8 cellular contexts compared by ENCODE assay signal in the genomic region with DNA sequence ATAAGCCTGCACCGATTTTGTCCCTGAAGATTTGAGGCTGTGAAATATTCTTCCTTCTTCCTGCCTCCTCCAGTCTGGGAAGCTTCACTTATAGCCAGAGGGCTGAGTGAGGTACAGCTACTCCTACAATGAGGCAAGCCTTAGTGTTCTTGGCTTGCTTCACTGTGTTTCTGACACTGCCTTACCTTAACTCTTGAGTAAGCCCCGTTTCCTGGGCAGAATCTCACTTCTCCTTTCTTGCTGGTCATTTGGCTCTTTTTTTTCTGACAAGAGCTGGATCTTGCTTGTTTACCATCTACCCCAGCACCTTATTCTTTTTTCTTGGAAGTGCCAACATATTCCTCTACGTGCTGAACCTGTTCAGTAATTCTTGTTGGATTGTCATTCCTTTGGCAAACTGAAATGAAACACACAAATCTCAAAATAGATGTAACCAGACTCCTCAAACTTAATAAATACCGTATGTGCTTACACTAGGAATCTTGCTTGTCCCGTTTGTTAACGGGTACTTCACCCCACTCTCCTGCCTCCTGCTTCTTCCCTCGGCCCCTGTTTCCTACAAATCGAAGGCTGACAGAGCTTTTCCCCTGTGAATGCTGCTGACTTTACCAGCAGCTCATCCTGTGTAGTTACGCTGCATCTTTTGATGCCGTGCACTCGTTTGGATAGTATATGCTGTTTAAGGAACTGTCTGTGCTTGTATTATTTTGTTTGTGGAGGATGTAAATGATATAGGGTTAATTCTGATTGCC.
A peak's percentile ranks its signal among the peaks of the same experiment; 100 is the strongest.
DNase-seq lines count a peak whose midpoint lies in the region; ATAC-seq, FAIRE-seq and TF ChIP-seq lines count a peak whose summit lies in the region.

No MANE protein-coding gene starts in this region.

- 92% methylated on average over 11 of the region's 11 CpGs for WGBS in HepG2 (ENCODE audit: low lambda C conversion rate)

- BruUV-seq in HepG2 (replicated peaks; lab: Mats Ljungman, UMichigan) = no TSS peak

- H3K4me3 Mint-ChIP-seq in effector memory CD8-positive, alpha-beta T cell = no peak overlapping the region

- peaks cover 2 to 5% of the 10 kb centered on the region in 2 donors for H3K4me1 Mint-ChIP-seq in effector memory CD8-positive, alpha-beta T cell (ENCODE audit: low read depth in 2 of 2)

- DNase-seq in RWPE2 (ENCODE audit: low spot score) = no peak
- DNase-seq in HepG2 (ENCODE audit: low spot score) = no peak
- no peak for DNase-seq in left colon
- DNase-seq in activated effector memory CD4-positive, alpha-beta T cell treated with anti-CD3 and anti-CD28 coated beads, Interleukin-2, amount 50 U/mL, for 16 hours = no peak
- no peak for DNase-seq in KG1 (lab: John Stamatoyannopoulos, UW)
- DNase-seq in effector memory CD8-positive, alpha-beta T cell = no peak

- no peaks in the 10 kb centered on the region for H3K9me3 Mint-ChIP-seq in effector memory CD8-positive, alpha-beta T cell

- no peak overlapping the region for H3K4me2 ChIP-seq in HepG2 (ENCODE audit: low read depth, low read length)

- H3K4me3 ChIP-seq in RWPE2 (ENCODE audit: severe bottlenecking) = no peak overlapping the region
- H3K4me3 ChIP-seq in HepG2 (replicated peaks in 1 of 3; ENCODE audit: insufficient read depth in 1 of 3, low read depth in 2 of 3, low read length in 3 of 3) = no peak overlapping the region

- H2AFZ ChIP-seq in HepG2 (ENCODE audit: low read length) = no peak overlapping the region

- TF ChIP-seq RAD21 in HepG2 (CRISPR knock-in tag; IDR thresholded peaks at IDR 0.05) = no peak

- H3K9ac ChIP-seq in HepG2 (ENCODE audit: insufficient read depth, low read depth, low read length) = no peak overlapping the region

- H3K9me3 ChIP-seq in RWPE2 (ENCODE audit: severe bottlenecking) (no peaks in the 10 kb centered on the region), HepG2 (ENCODE audit: low read length) (no peaks in the 10 kb centered on the region)

- in situ Hi-C loops in HepG2 (cut with HindIII; ENCODE audit: extremely low pct_ligation_motif_present, low pct_unique_long_range_greater_than_20kb) = no loop called here

- no peaks in the 10 kb centered on the region for H3K27me3 ChIP-seq in RWPE2 (ENCODE audit: insufficient read depth, poor library complexity, severe bottlenecking)
- H3K27me3 ChIP-seq in HepG2 (ENCODE audit: control insufficient read depth in 1 of 2, insufficient read depth in 2 of 2, low read length in 2 of 2) = no peaks in the 10 kb centered on the region

- ATAC-seq in GM18868 (IDR thresholded peaks at IDR 0.05; ENCODE audit: unreplicated experiment) (peak; percentile 90), HG02970 (IDR thresholded peaks at IDR 0.05; ENCODE audit: low FRiP score, unreplicated experiment) (peak; percentile 77), RWPE2 (ENCODE audit: low read depth) (peak; percentile 93), HepG2 (no peak), left colon (no peak)
- ATAC-seq in effector memory CD8-positive, alpha-beta T cell (replicated peaks) = no peak

- H3K4me1 ChIP-seq in RWPE2 (ENCODE audit: insufficient read depth, poor library complexity, severe bottlenecking) (peaks cover 54% of the 10 kb centered on the region), HepG2 (ENCODE audit: insufficient read depth, low read length) (peaks cover 98% of the 10 kb centered on the region)

- TF ChIP-seq CTCF in RWPE2 (IDR thresholded peaks at IDR 0.05; ENCODE audit: poor library complexity, severe bottlenecking) (no peak), HepG2 (CRISPR knock-in tag; IDR thresholded peaks at IDR 0.05) (no peak)

- H3K27ac Mint-ChIP-seq in effector memory CD8-positive, alpha-beta T cell = no peak overlapping the region

- CTCF ChIA-PET in HepG2 (lab: Yijun Ruan, JAX; ENCODE audit: low intra/inter-chr PET ratio, low total read pairs) = no interaction called here

- H3K36me3 ChIP-seq in RWPE2 (ENCODE audit: low read depth) (no peaks in the 10 kb centered on the region), HepG2 (replicated peaks in 1 of 2; ENCODE audit: control insufficient read depth in 1 of 2, insufficient read depth in 2 of 2, low read length in 2 of 2) (no peaks in the 10 kb centered on the region)

- H3K27ac ChIP-seq in RWPE2 (ENCODE audit: poor library complexity, severe bottlenecking) = peak overlapping the region; percentile 68
- H3K27ac ChIP-seq in HepG2 (ENCODE audit: extremely low read length, insufficient read depth, low read length) = no peak overlapping the region

- FAIRE-seq in HepG2 (lab: Jason Lieb, UNC) = no peak

- TF ChIP-seq EP300 in HepG2 (IDR thresholded peaks at IDR 0.05; ENCODE audit: low read depth in 2 of 2, low read length in 2 of 2) (no peak), HepG2 (CRISPR knock-in tag; IDR thresholded peaks at IDR 0.05; ENCODE audit: borderline replicate concordance) (no peak)

- H3K27me3 Mint-ChIP-seq in effector memory CD8-positive, alpha-beta T cell = peaks cover 22 to 26% of the 10 kb centered on the region in 2 donors

- no peak for TF ChIP-seq POLR2A in HepG2 (IDR thresholded peaks at IDR 0.05; ENCODE audit: insufficient read depth in 1 of 2, low read depth in 2 of 2, low read length in 2 of 2)

- peaks cover 100% of the 10 kb centered on the region for H3K79me2 ChIP-seq in HepG2 (ENCODE audit: insufficient read depth, low read length)

- H3K36me3 Mint-ChIP-seq in effector memory CD8-positive, alpha-beta T cell (ENCODE audit: insufficient read depth) = no peaks in the 10 kb centered on the region

- 0 out of 2 replicates have a peak, but pooled peaks cover 4% of the 10 kb centered on the region for H4K20me1 ChIP-seq in HepG2 (ENCODE audit: insufficient read depth, low read length)

- POLR2A ChIA-PET in HepG2 (lab: Yijun Ruan, JAX) = interaction anchor here (0.8 to 2.0 kb wide), 2 partner anchors 17 to 19 kb away, joined by 3 to 7 read pairs; no protein-coding TSS in a partner anchor

- intact Hi-C loops in HepG2 (cut with micrococcal nuclease; ENCODE audit: unreplicated experiment) = no loop called here
- intact Hi-C loops in left colon (cut with DNase I, micrococcal nuclease) = no loop called here

TF ChIP-seq in HepG2, 621 proteins besides CTCF, POLR2A, EP300 and RAD21:
- TF ChIP-seq, protein P1, sequence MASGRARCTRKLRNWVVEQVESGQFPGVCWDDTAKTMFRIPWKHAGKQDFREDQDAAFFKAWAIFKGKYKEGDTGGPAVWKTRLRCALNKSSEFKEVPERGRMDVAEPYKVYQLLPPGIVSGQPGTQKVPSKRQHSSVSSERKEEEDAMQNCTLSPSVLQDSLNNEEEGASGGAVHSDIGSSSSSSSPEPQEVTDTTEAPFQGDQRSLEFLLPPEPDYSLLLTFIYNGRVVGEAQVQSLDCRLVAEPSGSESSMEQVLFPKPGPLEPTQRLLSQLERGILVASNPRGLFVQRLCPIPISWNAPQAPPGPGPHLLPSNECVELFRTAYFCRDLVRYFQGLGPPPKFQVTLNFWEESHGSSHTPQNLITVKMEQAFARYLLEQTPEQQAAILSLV (CRISPR knock-in tag; IDR thresholded peaks at IDR 0.05; ENCODE audit: borderline replicate concordance) = no peak
- TF ChIP-seq HDAC1 (CRISPR knock-in tag; IDR thresholded peaks at IDR 0.05) = 0 out of 2 replicates have a peak, but pooled peaks have one; percentile 20
TF ChIP-seq in HepG2: peak in this region for 1.

Comparison
In these comparisons a context has a peak if more than half of its experiments do, and no peak if none do; other contexts are left out.
1. ATAC-seq: peak in GM18868 (single experiment), HG02970 (single experiment) and RWPE2 (single experiment); none in HepG2 (single experiment), left colon (single experiment) and effector memory CD8-positive, alpha-beta T cell (single experiment).